8 cellular contexts compared by ENCODE assay signal in the genomic region with DNA sequence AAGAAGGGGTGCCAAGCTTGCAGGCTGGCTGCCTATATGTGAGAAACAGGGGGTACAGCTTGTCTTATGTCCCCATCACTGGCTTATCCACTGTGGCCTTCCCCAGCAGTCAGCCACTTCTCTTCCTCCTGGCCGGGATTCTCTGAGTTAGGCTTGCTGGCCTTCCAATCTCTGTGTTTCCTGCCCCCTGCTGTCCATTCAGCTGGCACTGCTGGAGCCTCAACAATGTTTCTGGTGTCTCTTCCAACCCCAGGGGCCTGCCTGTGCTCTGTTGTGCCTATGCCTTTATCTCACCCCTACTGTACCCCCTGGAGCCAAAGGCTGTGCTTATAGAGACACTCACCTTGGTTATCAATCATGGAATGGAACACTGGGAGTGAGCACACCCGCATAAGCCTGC. TPM values are rescaled to one million over a fixed set of nuclear protein-coding genes. Genes with fewer than 3 reads are reported as not detected.
DNase-seq lines count a peak whose midpoint lies in the region; ATAC-seq and TF ChIP-seq lines count a peak whose summit lies in the region.

No MANE protein-coding gene starts in this region.

- DNase-seq in COLO668 (lab: John Stamatoyannopoulos, UW; ENCODE audit: unreplicated experiment) (peak; percentile 21), HT-29 (ENCODE audit: low spot score) (peak; percentile 50), astrocyte of the hippocampus (ENCODE audit: low read depth, low spot score) (peak; percentile 44), kidney epithelial cell (ENCODE audit: low read depth) (no peak), cortex of kidney (lab: John Stamatoyannopoulos, UW) (no peak), NCI-H2171 (lab: John Stamatoyannopoulos, UW) (no peak)
- DNase-seq in CD8-positive, alpha-beta T cell = no peak

- TF ChIP-seq CTCF in kidney epithelial cell (IDR thresholded peaks at IDR 0.05; ENCODE audit: insufficient read depth, low read length, poor library complexity, severe bottlenecking) = peak; percentile 60
- no peak for TF ChIP-seq CTCF in CD8-positive, alpha-beta T cell (IDR thresholded peaks at IDR 0.05)

- H3K4me3 ChIP-seq in kidney epithelial cell (ENCODE audit: low read depth, low read length) = no peak overlapping the region
- H3K4me3 ChIP-seq in CD8-positive, alpha-beta T cell (ENCODE audit: low read depth, low read length) = no peak overlapping the region

- H3K27ac ChIP-seq in CD8-positive, alpha-beta T cell (ENCODE audit: low read depth, low read length) = no peak overlapping the region

- H3K27me3 ChIP-seq in kidney epithelial cell (ENCODE audit: control insufficient read depth, insufficient read depth, low read length) = no peaks in the 10 kb centered on the region
- H3K27me3 ChIP-seq in CD8-positive, alpha-beta T cell (ENCODE audit: insufficient read depth, low read length) = no peaks in the 10 kb centered on the region

- CTCF ChIA-PET in CD8-positive, alpha-beta T cell (lab: Charles Lee) = interaction anchor here (0.9 to 1.2 kb wide), 4 partner anchors 12 to 236 kb away, joined by 3 read pairs; no protein-coding TSS in a partner anchor

- intact Hi-C loops in CD8-positive, alpha-beta T cell (cut with DNase I, micrococcal nuclease) = no loop called here

- no peaks in the 10 kb centered on the region for H3K9me3 ChIP-seq in CD8-positive, alpha-beta T cell (ENCODE audit: low read length)

- H3K36me3 ChIP-seq in kidney epithelial cell (ENCODE audit: control insufficient read depth, insufficient read depth, low read length) = no peaks in the 10 kb centered on the region
- no peaks in the 10 kb centered on the region for H3K36me3 ChIP-seq in CD8-positive, alpha-beta T cell (ENCODE audit: insufficient read depth, low read length)

- H3K4me1 Mint-ChIP-seq in CD8-positive, alpha-beta T cell (ENCODE audit: low read depth) = no peaks in the 10 kb centered on the region

- H3K4me1 ChIP-seq in CD8-positive, alpha-beta T cell (ENCODE audit: insufficient read depth, low read length) = no peaks in the 10 kb centered on the region

- H3K9me3 Mint-ChIP-seq in CD8-positive, alpha-beta T cell = peaks cover 13% of the 10 kb centered on the region

- POLR2A ChIA-PET in CD8-positive, alpha-beta T cell (lab: Charles Lee) = no interaction called here

- H3K36me3 Mint-ChIP-seq in CD8-positive, alpha-beta T cell = no peaks in the 10 kb centered on the region

- peaks cover 32% of the 10 kb centered on the region for H3K27me3 Mint-ChIP-seq in CD8-positive, alpha-beta T cell (ENCODE audit: low read depth)

- no peak overlapping the region for H3K27ac Mint-ChIP-seq in CD8-positive, alpha-beta T cell

- ATAC-seq in CD8-positive, alpha-beta T cell = no peak
- ATAC-seq in GM21367 (IDR thresholded peaks at IDR 0.05; ENCODE audit: unreplicated experiment) = no peak

- H3K4me3 Mint-ChIP-seq in CD8-positive, alpha-beta T cell = no peak overlapping the region

RNA-seq across cellular contexts. Expression of gene ANAPC13, which starts 36.5 kb away (rescaled TPM):
- 15.3 and 18.6 TPM in 2 replicates for total RNA-seq in HT-29 (2014; rRNA removed; shearing (Covaris generic))
- total RNA-seq in kidney epithelial cell = 48.7 and 50.1 TPM in 2 replicates
- total RNA-seq in CD8-positive, alpha-beta T cell = 10 to 100 TPM; 15.5 to 15.9 TPM

RNA-seq across cellular contexts. Expression of gene CEP63, which starts 36.6 kb away (rescaled TPM):
- 6.0 and 8.0 TPM in 2 replicates for total RNA-seq in HT-29 (2014; rRNA removed; shearing (Covaris generic))
- total RNA-seq in kidney epithelial cell = 11.7 and 17.8 TPM in 2 replicates
- total RNA-seq in CD8-positive, alpha-beta T cell = 10 to 100 TPM; 14.6 to 16.9 TPM

Comparison
In these comparisons a context has a peak if more than half of its experiments do, and no peak if none do; other contexts are left out.
1. DNase-seq: peak in COLO668 (single experiment), HT-29 (single experiment) and astrocyte of the hippocampus (single experiment); none in kidney epithelial cell (single experiment), CD8-positive, alpha-beta T cell (0 of 7), cortex of kidney (single experiment) and NCI-H2171 (single experiment).